5 cellular contexts compared by ENCODE assay signal in the genomic region with DNA sequence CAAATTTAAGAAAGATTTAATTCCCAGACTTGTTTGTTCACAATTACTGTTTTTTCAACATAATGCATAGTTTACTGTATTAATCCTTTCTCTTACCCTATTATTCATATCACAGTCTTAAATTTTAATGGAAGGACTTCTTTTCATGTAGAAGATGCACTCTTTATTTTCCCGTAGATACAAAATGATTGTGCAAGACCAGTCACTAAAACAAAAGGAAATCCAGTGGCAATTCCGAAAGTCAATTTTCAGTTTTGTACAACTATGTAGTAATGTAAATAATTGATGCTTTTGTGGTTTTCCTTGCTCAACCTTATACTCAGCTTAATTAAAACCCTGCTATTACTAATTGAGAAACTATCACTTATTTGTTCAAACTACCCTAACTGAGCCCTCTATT.
"Had no signal": no experiment of that assay in that cellular context is flagged by ENCODE, and none has a peak within 500 bp of the region (broad histone marks: within the 10 kb centered on the region; RNA-seq: fewer than 3 reads in every experiment).

No MANE protein-coding gene starts in this region.

- H3K4me2 ChIP-seq: GM23338 had no signal

- ATAC-seq: GM23338, K562 had no signal

- H2AFZ ChIP-seq: GM23338 had no signal

- DNase-seq: H9, HCEC 1CT, KG1 had no signal

- H3K4me3 ChIP-seq: GM23338, K562 had no signal
